ENCODE assay signal across 1 cellular context in genomic region chr3:123782488-123782887, GRCh38.
A peak's percentile ranks its signal among the peaks of the same experiment; 100 is the strongest.
TF ChIP-seq lines count a peak whose summit lies in the region.

No MANE protein-coding gene starts in this region.

TF ChIP-seq in SK-N-SH, 30 proteins besides CTCF, POLR2A, EP300 and RAD21 (continued from another document):
- TF ChIP-seq REST (IDR thresholded peaks at IDR 0.05; ENCODE audit: low read depth, low read length), result no peak
- no peak for TF ChIP-seq NFIC (IDR thresholded peaks at IDR 0.05; ENCODE audit: borderline replicate concordance)
- TF ChIP-seq MXI1 (IDR thresholded peaks at IDR 0.05; ENCODE audit: low read depth, low read length), result no peak
- TF ChIP-seq NRF1 (IDR thresholded peaks at IDR 0.05; ENCODE audit: low read depth, low read length), result no peak
- TF ChIP-seq RCOR1 (IDR thresholded peaks at IDR 0.05; ENCODE audit: low read length), result peak; percentile 91
- no peak for TF ChIP-seq IRF3 (IDR thresholded peaks at IDR 0.05; ENCODE audit: low read depth, low read length)
- 0 out of 2 replicates have a peak, but pooled peaks have one; percentile 40 for TF ChIP-seq TEAD4 (IDR thresholded peaks at IDR 0.05; ENCODE audit: borderline replicate concordance, insufficient read depth)
- no peak for TF ChIP-seq FOSL2 (IDR thresholded peaks at IDR 0.05; ENCODE audit: borderline replicate concordance, low read depth)
- no peak for TF ChIP-seq EZH2phosphoT487 (IDR thresholded peaks at IDR 0.05; ENCODE audit: borderline replicate concordance, low read depth)
- peak; percentile 46; the same call in 1 of the 2 replicates for TF ChIP-seq JUND (IDR thresholded peaks at IDR 0.05)
- TF ChIP-seq FOXJ3 (CRISPR knock-in tag; IDR thresholded peaks at IDR 0.05), result peak; percentile 82; the same call in 1 of the 2 replicates
- TF ChIP-seq MEF2A (IDR thresholded peaks at IDR 0.05; ENCODE audit: borderline replicate concordance, low read depth), result no peak
- peak; percentile 53 for TF ChIP-seq PBX3 (IDR thresholded peaks at IDR 0.05)
- TF ChIP-seq POLR2AphosphoS5 (IDR thresholded peaks at IDR 0.05; ENCODE audit: low read depth, low read length), result peak; percentile 66; the same call in 1 of the 2 replicates
- no peak for TF ChIP-seq MAX (IDR thresholded peaks at IDR 0.05; ENCODE audit: low read depth)
